In genomic region chr7:100122568-100122967, GRCh38 we compare ENCODE assay signal across 22 cellular contexts. TPM values are rescaled to one million over a fixed set of nuclear protein-coding genes. Genes with fewer than 3 reads are reported as not detected.
A peak's percentile ranks its signal among the peaks of the same experiment; 100 is the strongest.
DNase-seq lines count a peak whose midpoint lies in the region; ATAC-seq, FAIRE-seq and TF ChIP-seq lines count a peak whose summit lies in the region.
"Had no signal": no experiment of that assay in that cellular context is flagged by ENCODE, and none has a peak within 500 bp of the region (broad histone marks: within the 10 kb centered on the region; RNA-seq: fewer than 3 reads in every experiment).

No MANE protein-coding gene starts in this region.

- H3K4me1 ChIP-seq in HepG2 (ENCODE audit: insufficient read depth, low read length), result peaks cover 59% of the 10 kb centered on the region
- peaks cover 0 to 29% (median 2%) of the 10 kb centered on the region in 4 donors for H3K4me1 ChIP-seq in right lobe of liver
- peaks cover 14% of the 10 kb centered on the region for H3K4me1 ChIP-seq in A673 (ENCODE audit: insufficient read depth, low read length, poor library complexity, severe bottlenecking)

- H3K27ac Mint-ChIP-seq in activated naive CD8-positive, alpha-beta T cell treated with anti-CD3 and anti-CD28 coated beads for 36 hours, result peak overlapping the region; percentile 3
- peak overlapping the region; percentile 72 for H3K27ac Mint-ChIP-seq in stimulated activated effector memory CD8-positive, alpha-beta T cell treated with anti-CD3 and anti-CD28 coated beads, Interleukin-12 subunit alpha, Interleukin-12 subunit beta, amount 100 ng/mL, for 72 hours
- H3K27ac Mint-ChIP-seq: activated CD4-positive, alpha-beta T cell treated with anti-CD3 and anti-CD28 coated beads, Interleukin-2, amount 10 ng/mL, durations not matched to agents 24 days and 14 days; T-helper 17 cell had no signal

- BruUV-seq in HepG2 (replicated peaks; lab: Mats Ljungman, UMichigan) (no TSS peak), A673 (replicated peaks; lab: Mats Ljungman, UMichigan) (no TSS peak)

- POLR2A ChIA-PET in HepG2 (lab: Yijun Ruan, JAX) (interaction anchor here (2.2 to 2.3 kb wide), 2 partner anchors 21 to 26 kb away, joined by 6 to 24 read pairs; partner anchors contain the start of genes AP4M1, LAMTOR4 and MCM7), A673 (lab: Charles Lee; ENCODE audit: low non-redundant PET) (interaction anchor here (0.6 kb wide), 1 partner anchor 25 kb away, joined by 9 read pairs; no protein-coding TSS in a partner anchor)

- H3K27me3 ChIP-seq in HepG2 (ENCODE audit: control insufficient read depth in 1 of 2, insufficient read depth in 2 of 2, low read length in 2 of 2) (no peaks in the 10 kb centered on the region; a peak in 1 of 5 replicates), right lobe of liver (no peaks in the 10 kb centered on the region), A673 (replicated peaks; ENCODE audit: insufficient read depth, low read depth, low read length, poor library complexity) (no peaks in the 10 kb centered on the region)
- H3K27me3 ChIP-seq: testis, vagina had no signal

- ATAC-seq in HepG2 (no peak), right lobe of liver (no peak)
- ATAC-seq in stimulated activated effector memory CD8-positive, alpha-beta T cell treated with anti-CD3 and anti-CD28 coated beads, Interleukin-12 subunit alpha, Interleukin-12 subunit beta, amount 100 ng/mL, for 72 hours, result no peak
- ATAC-seq: GM12878; stimulated activated naive CD8-positive, alpha-beta T cell treated with anti-CD3 and anti-CD28 coated beads, Interleukin-15, Interleukin-2, amounts not matched to agents 100 U/mL and 50 U/mL, for 24 hours; T-helper 17 cell had no signal

- H3K9me3 ChIP-seq in HepG2 (ENCODE audit: low read length), result no peaks in the 10 kb centered on the region
- no peaks in the 10 kb centered on the region for H3K9me3 ChIP-seq in right lobe of liver
- no peaks in the 10 kb centered on the region for H3K9me3 ChIP-seq in A673 (ENCODE audit: low read depth, low read length, poor library complexity, severe bottlenecking)
- H3K9me3 ChIP-seq: testis, vagina had no signal

- no peak for TF ChIP-seq EP300 in HepG2 (IDR thresholded peaks at IDR 0.05; ENCODE audit: low read depth in 2 of 2, low read length in 2 of 2)
- no peak for TF ChIP-seq EP300 in HepG2 (CRISPR knock-in tag; IDR thresholded peaks at IDR 0.05; ENCODE audit: borderline replicate concordance)

- H3K4me3 ChIP-seq in HepG2 (replicated peaks in 1 of 3; ENCODE audit: insufficient read depth in 1 of 3, low read depth in 2 of 3, low read length in 3 of 3) (no peak overlapping the region), right lobe of liver (no peak overlapping the region), A673 (ENCODE audit: low read depth, low read length, poor library complexity, severe bottlenecking) (no peak overlapping the region)
- H3K4me3 ChIP-seq: GM12878, testis, vagina had no signal

- CTCF ChIA-PET in HepG2 (lab: Yijun Ruan, JAX; ENCODE audit: low intra/inter-chr PET ratio, low total read pairs) (interaction anchor here (1.2 kb wide), 1 partner anchor 10 kb away, joined by 3 read pairs; no protein-coding TSS in a partner anchor), A673 (lab: Charles Lee) (interaction anchor here (0.6 kb wide), 1 partner anchor 95 kb away, joined by 5 read pairs; no protein-coding TSS in a partner anchor)

- DNase-seq in HepG2 (ENCODE audit: low spot score) (no peak), right lobe of liver (no peak), NAMALWA (ENCODE audit: low spot score) (peak; percentile 16), caudate nucleus (lab: John Stamatoyannopoulos, UW) (no peak), A673 (ENCODE audit: low spot score) (no peak), globus pallidus (ENCODE audit: low spot score) (no peak)
- DNase-seq in activated naive CD8-positive, alpha-beta T cell treated with anti-CD3 and anti-CD28 coated beads for 36 hours, result no peak
- no peak for DNase-seq in stimulated activated effector memory CD8-positive, alpha-beta T cell treated with anti-CD3 and anti-CD28 coated beads, Interleukin-12 subunit alpha, Interleukin-12 subunit beta, amount 100 ng/mL, for 72 hours (ENCODE audit: low spot score in 2 of 2)
- DNase-seq: activated CD4-positive, alpha-beta T cell treated with anti-CD3 and anti-CD28 coated beads, Interleukin-2, amount 10 ng/mL, durations not matched to agents 24 days and 14 days; dermis blood vessel endothelial cell; IMR-90; NCI-H1048; occipital lobe; stimulated activated naive CD8-positive, alpha-beta T cell treated with anti-CD3 and anti-CD28 coated beads, Interleukin-15, Interleukin-2, amounts not matched to agents 100 U/mL and 50 U/mL, for 24 hours; T-helper 17 cell; testis; WERI-Rb-1 had no signal

- no peak for TF ChIP-seq RAD21 in HepG2 (CRISPR knock-in tag; IDR thresholded peaks at IDR 0.05)

- H3K27ac ChIP-seq in HepG2 (ENCODE audit: extremely low read length, insufficient read depth, low read length) (peak overlapping the region; percentile 66), right lobe of liver (no peak overlapping the region), caudate nucleus (ENCODE audit: low read depth, low read length) (no peak overlapping the region), A673 (ENCODE audit: low read depth, low read length, poor library complexity, severe bottlenecking) (no peak overlapping the region)
- H3K27ac ChIP-seq: C4-2B, testis, vagina, WERI-Rb-1 had no signal

- H3K36me3 Mint-ChIP-seq in activated naive CD8-positive, alpha-beta T cell treated with anti-CD3 and anti-CD28 coated beads for 36 hours, result peaks cover 13% of the 10 kb centered on the region
- H3K36me3 Mint-ChIP-seq in stimulated activated effector memory CD8-positive, alpha-beta T cell treated with anti-CD3 and anti-CD28 coated beads, Interleukin-12 subunit alpha, Interleukin-12 subunit beta, amount 100 ng/mL, for 72 hours, result peaks cover 46% of the 10 kb centered on the region

- no peak overlapping the region for H3K9ac ChIP-seq in HepG2 (ENCODE audit: insufficient read depth, low read depth, low read length)

- TF ChIP-seq POLR2A in HepG2 (IDR thresholded peaks at IDR 0.05; ENCODE audit: insufficient read depth in 1 of 2, low read depth in 2 of 2, low read length in 2 of 2), result no peak
- TF ChIP-seq POLR2A in right lobe of liver (IDR thresholded peaks at IDR 0.05), result no peak

- no peak for TF ChIP-seq CTCF in HepG2 (CRISPR knock-in tag; IDR thresholded peaks at IDR 0.05)
- no peak for TF ChIP-seq CTCF in right lobe of liver (IDR thresholded peaks at IDR 0.05)
- TF ChIP-seq CTCF in A673 (conservative IDR thresholded peaks at IDR 0.05; ENCODE audit: low read depth, low read length), result no peak

- H3K27me3 Mint-ChIP-seq in activated naive CD8-positive, alpha-beta T cell treated with anti-CD3 and anti-CD28 coated beads for 36 hours, result no peaks in the 10 kb centered on the region
- H3K27me3 Mint-ChIP-seq: activated CD4-positive, alpha-beta T cell treated with anti-CD3 and anti-CD28 coated beads, Interleukin-2, amount 10 ng/mL, durations not matched to agents 24 days and 14 days; central memory CD8-positive, alpha-beta T cell; T-helper 17 cell had no signal

- H3K4me1 Mint-ChIP-seq in activated naive CD8-positive, alpha-beta T cell treated with anti-CD3 and anti-CD28 coated beads for 36 hours, result peaks cover 28% of the 10 kb centered on the region
- H3K4me1 Mint-ChIP-seq in stimulated activated effector memory CD8-positive, alpha-beta T cell treated with anti-CD3 and anti-CD28 coated beads, Interleukin-12 subunit alpha, Interleukin-12 subunit beta, amount 100 ng/mL, for 72 hours, result peaks cover 29% of the 10 kb centered on the region

- H3K9me3 Mint-ChIP-seq in activated naive CD8-positive, alpha-beta T cell treated with anti-CD3 and anti-CD28 coated beads for 36 hours, result no peaks in the 10 kb centered on the region
- H3K9me3 Mint-ChIP-seq in stimulated activated effector memory CD8-positive, alpha-beta T cell treated with anti-CD3 and anti-CD28 coated beads, Interleukin-12 subunit alpha, Interleukin-12 subunit beta, amount 100 ng/mL, for 72 hours, result no peaks in the 10 kb centered on the region
- H3K9me3 Mint-ChIP-seq: activated CD4-positive, alpha-beta T cell treated with anti-CD3 and anti-CD28 coated beads, Interleukin-2, amount 10 ng/mL, durations not matched to agents 24 days and 14 days; central memory CD8-positive, alpha-beta T cell had no signal

- H3K4me2 ChIP-seq in HepG2 (ENCODE audit: low read depth, low read length), result peak overlapping the region; percentile 66

- 100% methylated on average over 1 of the region's 1 CpG for WGBS in HepG2 (ENCODE audit: low lambda C conversion rate)
- 100% methylated on average over 1 of the region's 1 CpG for WGBS in right lobe of liver (ENCODE audit: insufficient coverage, low coverage, low lambda C conversion rate, missing lambda C conversion rate)

- no peaks in the 10 kb centered on the region for H4K20me1 ChIP-seq in HepG2 (ENCODE audit: insufficient read depth, low read length)

- H3K36me3 ChIP-seq in HepG2 (replicated peaks in 1 of 2; ENCODE audit: control insufficient read depth in 1 of 2, insufficient read depth in 2 of 2, low read length in 2 of 2), result no peaks in the 10 kb centered on the region
- no peaks in the 10 kb centered on the region for H3K36me3 ChIP-seq in right lobe of liver
- no peaks in the 10 kb centered on the region for H3K36me3 ChIP-seq in A673 (ENCODE audit: insufficient read depth, low read length, poor library complexity, severe bottlenecking)
- H3K36me3 ChIP-seq: vagina had no signal

- in situ Hi-C loops in HepG2 (cut with HindIII; ENCODE audit: extremely low pct_ligation_motif_present, low pct_unique_long_range_greater_than_20kb), result no loop called here

- H2AFZ ChIP-seq in HepG2 (ENCODE audit: low read length), result no peak overlapping the region

- FAIRE-seq in HepG2 (lab: Jason Lieb, UNC), result no peak
- FAIRE-seq: frontal cortex, GM12878 had no signal

- no peak overlapping the region for H3K4me3 Mint-ChIP-seq in activated naive CD8-positive, alpha-beta T cell treated with anti-CD3 and anti-CD28 coated beads for 36 hours
- no peak overlapping the region for H3K4me3 Mint-ChIP-seq in stimulated activated effector memory CD8-positive, alpha-beta T cell treated with anti-CD3 and anti-CD28 coated beads, Interleukin-12 subunit alpha, Interleukin-12 subunit beta, amount 100 ng/mL, for 72 hours
- H3K4me3 Mint-ChIP-seq: activated CD4-positive, alpha-beta T cell treated with anti-CD3 and anti-CD28 coated beads, Interleukin-2, amount 10 ng/mL, durations not matched to agents 24 days and 14 days; central memory CD8-positive, alpha-beta T cell; T-helper 17 cell had no signal

- intact Hi-C loops in HepG2 (cut with micrococcal nuclease; ENCODE audit: unreplicated experiment), result no loop called here
- intact Hi-C loops in right lobe of liver (cut with DNase I), result no loop called here
- intact Hi-C loops in A673 (cut with micrococcal nuclease; ENCODE audit: unreplicated experiment), result no loop called here

- peaks cover 13% of the 10 kb centered on the region for H3K79me2 ChIP-seq in HepG2 (ENCODE audit: insufficient read depth, low read length)

RNA-seq across cellular contexts. Expression of gene CNPY4, which starts 3.1 kb away (rescaled TPM):
- 5.4 and 12.7 TPM in 2 replicates for total RNA-seq in HepG2 (2016; rRNA removed; fragmentation: Illumina TruSeq; extraction: Trizol)
- 0.97 and 1.9 TPM in 2 replicates for total RNA-seq in HepG2 (2016; cell fraction: cytosol; rRNA removed; fragmentation: Illumina TruSeq; extraction: Trizol; ENCODE audit: low read depth)
- total RNA-seq in HepG2 (2016; cell fraction: insoluble cytoplasmic fraction; rRNA removed; fragmentation: Illumina TruSeq; extraction: Trizol), result 6.7 and 13.9 TPM in 2 replicates
- total RNA-seq in HepG2 (2016; cell fraction: membrane; rRNA removed; fragmentation: Illumina TruSeq; extraction: Trizol), result 3.1 and 3.2 TPM in 2 replicates
- total RNA-seq in HepG2 (2016; cell fraction: nucleus; rRNA removed; fragmentation: Illumina TruSeq; extraction: Trizol), result 8.0 and 11.2 TPM in 2 replicates
- polyA plus RNA-seq in HepG2 (2011; rRNA removed), result 6.2 TPM in 2 replicates
- 5.3 and 5.6 TPM in 2 replicates for polyA plus RNA-seq in HepG2 (2011; cell fraction: cytosol; rRNA removed)
- 4.8 TPM in 2 replicates for polyA plus RNA-seq in HepG2 (2011; cell fraction: nucleus; rRNA removed)
- polyA plus RNA-seq in HepG2 (2012), result 5.4 and 6.0 TPM in 2 replicates
- polyA plus RNA-seq in HepG2 (2016; cell fraction: cytosol; fragmentation: Illumina TruSeq; extraction: Trizol; ENCODE audit: low read depth), result 1.0 and 1.3 TPM in 2 replicates
- polyA plus RNA-seq in HepG2 (2016; cell fraction: insoluble cytoplasmic fraction; fragmentation: Illumina TruSeq; extraction: Trizol; ENCODE audit: low read depth), result 6.6 and 7.8 TPM in 2 replicates
- polyA plus RNA-seq in HepG2 (2016; cell fraction: membrane; fragmentation: Illumina TruSeq; extraction: Trizol; ENCODE audit: low read depth), result 1.5 and 2.5 TPM in 2 replicates
- polyA plus RNA-seq in HepG2 (2016; cell fraction: nucleus; fragmentation: Illumina TruSeq; extraction: Trizol; ENCODE audit: insufficient read depth, low read depth), result 19.4 and 20.6 TPM in 2 replicates
- 2.5 and 12.7 TPM in 2 replicates for polyA minus RNA-seq in HepG2 (2011; rRNA and poly(A)+ RNA removed; ENCODE audit: low replicate concordance)
- 1.2 and 1.9 TPM in 2 replicates for polyA minus RNA-seq in HepG2 (2011; cell fraction: cytosol; rRNA and poly(A)+ RNA removed)
- 2.9 and 3.5 TPM in 2 replicates for polyA minus RNA-seq in HepG2 (2011; cell fraction: nucleus; rRNA and poly(A)+ RNA removed)
- 1 to 10 TPM; 2.9 to 4.9 (median 3.9) TPM for total RNA-seq in right lobe of liver
- 10 to 100 TPM; 10.1 to 10.2 TPM for total RNA-seq in activated naive CD8-positive, alpha-beta T cell treated with anti-CD3 and anti-CD28 coated beads for 36 hours
- 20.2 and 22.2 TPM in 2 replicates for total RNA-seq in A673 (2021)

RNA-seq across cellular contexts. Expression of gene TAF6, which starts 3.4 kb away (rescaled TPM):
- total RNA-seq in HepG2 (2016; rRNA removed; fragmentation: Illumina TruSeq; extraction: Trizol) (18.8 and 25.6 TPM in 2 replicates), right lobe of liver (10 to 100 TPM; 11.1 to 27.2 (median 15.8) TPM), A673 (2021) (97.3 and 98.8 TPM in 2 replicates)
- 10.3 and 12.6 TPM in 2 replicates for total RNA-seq in HepG2 (2016; cell fraction: cytosol; rRNA removed; fragmentation: Illumina TruSeq; extraction: Trizol; ENCODE audit: low read depth)
- total RNA-seq in HepG2 (2016; cell fraction: insoluble cytoplasmic fraction; rRNA removed; fragmentation: Illumina TruSeq; extraction: Trizol), result 20.6 and 21.5 TPM in 2 replicates
- 29.7 and 31.8 TPM in 2 replicates for total RNA-seq in HepG2 (2016; cell fraction: membrane; rRNA removed; fragmentation: Illumina TruSeq; extraction: Trizol)
- 16.2 and 20.2 TPM in 2 replicates for total RNA-seq in HepG2 (2016; cell fraction: nucleus; rRNA removed; fragmentation: Illumina TruSeq; extraction: Trizol)
- polyA plus RNA-seq in HepG2 (2011; rRNA removed), result 12.6 and 12.9 TPM in 2 replicates
- polyA plus RNA-seq in HepG2 (2011; cell fraction: cytosol; rRNA removed), result 4.9 and 5.4 TPM in 2 replicates
- 49.7 and 70.9 TPM in 2 replicates for polyA plus RNA-seq in HepG2 (2011; cell fraction: nucleus; rRNA removed)
- 22.2 and 26.8 TPM in 2 replicates for polyA plus RNA-seq in HepG2 (2012)
- 18.6 and 20.9 TPM in 2 replicates for polyA plus RNA-seq in HepG2 (2016; cell fraction: cytosol; fragmentation: Illumina TruSeq; extraction: Trizol; ENCODE audit: low read depth)
- 23.4 and 30.6 TPM in 2 replicates for polyA plus RNA-seq in HepG2 (2016; cell fraction: insoluble cytoplasmic fraction; fragmentation: Illumina TruSeq; extraction: Trizol; ENCODE audit: low read depth)
- polyA plus RNA-seq in HepG2 (2016; cell fraction: membrane; fragmentation: Illumina TruSeq; extraction: Trizol; ENCODE audit: low read depth), result 31.0 and 34.8 TPM in 2 replicates
- polyA plus RNA-seq in HepG2 (2016; cell fraction: nucleus; fragmentation: Illumina TruSeq; extraction: Trizol; ENCODE audit: insufficient read depth, low read depth), result 52.2 and 63.1 TPM in 2 replicates
- polyA minus RNA-seq in HepG2 (2011; rRNA and poly(A)+ RNA removed; ENCODE audit: low replicate concordance), result 16.7 and 22.7 TPM in 2 replicates
- 9.8 and 11.7 TPM in 2 replicates for polyA minus RNA-seq in HepG2 (2011; cell fraction: cytosol; rRNA and poly(A)+ RNA removed)
- polyA minus RNA-seq in HepG2 (2011; cell fraction: nucleus; rRNA and poly(A)+ RNA removed), result 7.0 and 15.4 TPM in 2 replicates
- total RNA-seq in activated naive CD8-positive, alpha-beta T cell treated with anti-CD3 and anti-CD28 coated beads for 36 hours, result 10 to 100 TPM; 59.7 to 61.1 TPM

RNA-seq across cellular contexts. Expression of gene MBLAC1, which starts 4.2 kb away (rescaled TPM):
- total RNA-seq in HepG2 (2016; rRNA removed; fragmentation: Illumina TruSeq; extraction: Trizol) (1.8 and 2.1 TPM in 2 replicates), right lobe of liver (1 to 10 TPM in 3 of 6 experiments, under 1 TPM in 3; 0.35 to 2.7 (median 1.1) TPM), A673 (2021) (3.0 and 3.1 TPM in 2 replicates)
- total RNA-seq in HepG2 (2016; cell fraction: cytosol; rRNA removed; fragmentation: Illumina TruSeq; extraction: Trizol; ENCODE audit: low read depth), result 0.71 and 0.88 TPM in 2 replicates
- 1.5 and 2.1 TPM in 2 replicates for total RNA-seq in HepG2 (2016; cell fraction: insoluble cytoplasmic fraction; rRNA removed; fragmentation: Illumina TruSeq; extraction: Trizol)
- total RNA-seq in HepG2 (2016; cell fraction: membrane; rRNA removed; fragmentation: Illumina TruSeq; extraction: Trizol), result 1.2 and 1.3 TPM in 2 replicates
- 0.84 and 1.3 TPM in 2 replicates for total RNA-seq in HepG2 (2016; cell fraction: nucleus; rRNA removed; fragmentation: Illumina TruSeq; extraction: Trizol)
- 0.79 and 0.88 TPM in 2 replicates for polyA plus RNA-seq in HepG2 (2011; rRNA removed)
- 1.3 and 2.1 TPM in 2 replicates for polyA plus RNA-seq in HepG2 (2011; cell fraction: cytosol; rRNA removed)
- 1.5 and 1.9 TPM in 2 replicates for polyA plus RNA-seq in HepG2 (2011; cell fraction: nucleus; rRNA removed)
- polyA plus RNA-seq in HepG2 (2012), result 0.91 and 1.1 TPM in 2 replicates
- 0.66 and 1.1 TPM in 2 replicates for polyA plus RNA-seq in HepG2 (2016; cell fraction: cytosol; fragmentation: Illumina TruSeq; extraction: Trizol; ENCODE audit: low read depth)
- 1.7 and 1.9 TPM in 2 replicates for polyA plus RNA-seq in HepG2 (2016; cell fraction: insoluble cytoplasmic fraction; fragmentation: Illumina TruSeq; extraction: Trizol; ENCODE audit: low read depth)
- 0.77 and 1.1 TPM in 2 replicates for polyA plus RNA-seq in HepG2 (2016; cell fraction: membrane; fragmentation: Illumina TruSeq; extraction: Trizol; ENCODE audit: low read depth)
- 1.5 TPM in 2 replicates for polyA plus RNA-seq in HepG2 (2016; cell fraction: nucleus; fragmentation: Illumina TruSeq; extraction: Trizol; ENCODE audit: insufficient read depth, low read depth)
- polyA minus RNA-seq in HepG2 (2011; rRNA and poly(A)+ RNA removed; ENCODE audit: low replicate concordance), result 0.58 and 0.65 TPM in 2 replicates
- 0.70 TPM in 1 of 2 replicates, not detected in the other for polyA minus RNA-seq in HepG2 (2011; cell fraction: cytosol; rRNA and poly(A)+ RNA removed)
- polyA minus RNA-seq in HepG2 (2011; cell fraction: nucleus; rRNA and poly(A)+ RNA removed), result 1.4 and 1.7 TPM in 2 replicates
- 1 to 10 TPM; 3.2 to 3.3 TPM for total RNA-seq in activated naive CD8-positive, alpha-beta T cell treated with anti-CD3 and anti-CD28 coated beads for 36 hours

RNA-seq across cellular contexts. Expression of gene AP4M1, which starts 21.1 kb away (rescaled TPM):
- 8.2 and 9.7 TPM in 2 replicates for total RNA-seq in HepG2 (2016; rRNA removed; fragmentation: Illumina TruSeq; extraction: Trizol)
- 4.1 and 5.3 TPM in 2 replicates for total RNA-seq in HepG2 (2016; cell fraction: cytosol; rRNA removed; fragmentation: Illumina TruSeq; extraction: Trizol; ENCODE audit: low read depth)
- 7.7 and 10.0 TPM in 2 replicates for total RNA-seq in HepG2 (2016; cell fraction: insoluble cytoplasmic fraction; rRNA removed; fragmentation: Illumina TruSeq; extraction: Trizol)
- 5.6 and 6.2 TPM in 2 replicates for total RNA-seq in HepG2 (2016; cell fraction: membrane; rRNA removed; fragmentation: Illumina TruSeq; extraction: Trizol)
- total RNA-seq in HepG2 (2016; cell fraction: nucleus; rRNA removed; fragmentation: Illumina TruSeq; extraction: Trizol), result 5.9 and 11.5 TPM in 2 replicates
- 6.0 and 6.3 TPM in 2 replicates for polyA plus RNA-seq in HepG2 (2011; rRNA removed)
- 3.9 and 4.9 TPM in 2 replicates for polyA plus RNA-seq in HepG2 (2011; cell fraction: cytosol; rRNA removed)
- polyA plus RNA-seq in HepG2 (2011; cell fraction: nucleus; rRNA removed), result 11.1 and 15.0 TPM in 2 replicates
- 4.9 and 5.0 TPM in 2 replicates for polyA plus RNA-seq in HepG2 (2012)
- polyA plus RNA-seq in HepG2 (2016; cell fraction: cytosol; fragmentation: Illumina TruSeq; extraction: Trizol; ENCODE audit: low read depth), result 2.8 and 2.9 TPM in 2 replicates
- polyA plus RNA-seq in HepG2 (2016; cell fraction: insoluble cytoplasmic fraction; fragmentation: Illumina TruSeq; extraction: Trizol; ENCODE audit: low read depth), result 5.9 and 7.7 TPM in 2 replicates
- polyA plus RNA-seq in HepG2 (2016; cell fraction: membrane; fragmentation: Illumina TruSeq; extraction: Trizol; ENCODE audit: low read depth), result 3.9 and 4.1 TPM in 2 replicates
- 13.0 and 18.6 TPM in 2 replicates for polyA plus RNA-seq in HepG2 (2016; cell fraction: nucleus; fragmentation: Illumina TruSeq; extraction: Trizol; ENCODE audit: insufficient read depth, low read depth)
- polyA minus RNA-seq in HepG2 (2011; rRNA and poly(A)+ RNA removed; ENCODE audit: low replicate concordance), result 10.8 and 17.7 TPM in 2 replicates
- 3.0 and 5.2 TPM in 2 replicates for polyA minus RNA-seq in HepG2 (2011; cell fraction: cytosol; rRNA and poly(A)+ RNA removed)
- 6.7 and 7.2 TPM in 2 replicates for polyA minus RNA-seq in HepG2 (2011; cell fraction: nucleus; rRNA and poly(A)+ RNA removed)
- 1 to 10 TPM; 2.7 to 7.3 (median 4.3) TPM for total RNA-seq in right lobe of liver
- 10 to 100 TPM; 13.0 to 13.1 TPM for total RNA-seq in activated naive CD8-positive, alpha-beta T cell treated with anti-CD3 and anti-CD28 coated beads for 36 hours
- 24.0 and 25.1 TPM in 2 replicates for total RNA-seq in A673 (2021)

RNA-seq across cellular contexts. Expression of gene MCM7, which starts 21.4 kb away (rescaled TPM):
- total RNA-seq in HepG2 (2016; rRNA removed; fragmentation: Illumina TruSeq; extraction: Trizol) (214 and 229 TPM in 2 replicates), right lobe of liver (10 to 100 TPM; 12.6 to 25.9 (median 20.8) TPM), A673 (2021) (399 and 418 TPM in 2 replicates)
- total RNA-seq in HepG2 (2016; cell fraction: cytosol; rRNA removed; fragmentation: Illumina TruSeq; extraction: Trizol; ENCODE audit: low read depth), result 19.3 and 25.3 TPM in 2 replicates
- total RNA-seq in HepG2 (2016; cell fraction: insoluble cytoplasmic fraction; rRNA removed; fragmentation: Illumina TruSeq; extraction: Trizol), result 222 and 231 TPM in 2 replicates
- 36.3 and 40.6 TPM in 2 replicates for total RNA-seq in HepG2 (2016; cell fraction: membrane; rRNA removed; fragmentation: Illumina TruSeq; extraction: Trizol)
- total RNA-seq in HepG2 (2016; cell fraction: nucleus; rRNA removed; fragmentation: Illumina TruSeq; extraction: Trizol), result 158 and 170 TPM in 2 replicates
- polyA plus RNA-seq in HepG2 (2011; rRNA removed), result 74.6 and 84.5 TPM in 2 replicates
- 43.5 and 88.2 TPM in 2 replicates for polyA plus RNA-seq in HepG2 (2011; cell fraction: cytosol; rRNA removed)
- 179 and 250 TPM in 2 replicates for polyA plus RNA-seq in HepG2 (2011; cell fraction: nucleus; rRNA removed)
- polyA plus RNA-seq in HepG2 (2012), result 55.3 and 79.0 TPM in 2 replicates
- polyA plus RNA-seq in HepG2 (2016; cell fraction: cytosol; fragmentation: Illumina TruSeq; extraction: Trizol; ENCODE audit: low read depth), result 13.7 and 15.9 TPM in 2 replicates
- polyA plus RNA-seq in HepG2 (2016; cell fraction: insoluble cytoplasmic fraction; fragmentation: Illumina TruSeq; extraction: Trizol; ENCODE audit: low read depth), result 184 and 192 TPM in 2 replicates
- 21.2 and 24.5 TPM in 2 replicates for polyA plus RNA-seq in HepG2 (2016; cell fraction: membrane; fragmentation: Illumina TruSeq; extraction: Trizol; ENCODE audit: low read depth)
- polyA plus RNA-seq in HepG2 (2016; cell fraction: nucleus; fragmentation: Illumina TruSeq; extraction: Trizol; ENCODE audit: insufficient read depth, low read depth), result 208 and 214 TPM in 2 replicates
- polyA minus RNA-seq in HepG2 (2011; rRNA and poly(A)+ RNA removed; ENCODE audit: low replicate concordance), result 187 and 581 TPM in 2 replicates
- polyA minus RNA-seq in HepG2 (2011; cell fraction: cytosol; rRNA and poly(A)+ RNA removed), result 44.7 and 74.8 TPM in 2 replicates
- polyA minus RNA-seq in HepG2 (2011; cell fraction: nucleus; rRNA and poly(A)+ RNA removed), result 108 and 139 TPM in 2 replicates
- total RNA-seq in activated naive CD8-positive, alpha-beta T cell treated with anti-CD3 and anti-CD28 coated beads for 36 hours, result 100 to 1,000 TPM; 476 to 482 TPM
